In the genomic region with DNA sequence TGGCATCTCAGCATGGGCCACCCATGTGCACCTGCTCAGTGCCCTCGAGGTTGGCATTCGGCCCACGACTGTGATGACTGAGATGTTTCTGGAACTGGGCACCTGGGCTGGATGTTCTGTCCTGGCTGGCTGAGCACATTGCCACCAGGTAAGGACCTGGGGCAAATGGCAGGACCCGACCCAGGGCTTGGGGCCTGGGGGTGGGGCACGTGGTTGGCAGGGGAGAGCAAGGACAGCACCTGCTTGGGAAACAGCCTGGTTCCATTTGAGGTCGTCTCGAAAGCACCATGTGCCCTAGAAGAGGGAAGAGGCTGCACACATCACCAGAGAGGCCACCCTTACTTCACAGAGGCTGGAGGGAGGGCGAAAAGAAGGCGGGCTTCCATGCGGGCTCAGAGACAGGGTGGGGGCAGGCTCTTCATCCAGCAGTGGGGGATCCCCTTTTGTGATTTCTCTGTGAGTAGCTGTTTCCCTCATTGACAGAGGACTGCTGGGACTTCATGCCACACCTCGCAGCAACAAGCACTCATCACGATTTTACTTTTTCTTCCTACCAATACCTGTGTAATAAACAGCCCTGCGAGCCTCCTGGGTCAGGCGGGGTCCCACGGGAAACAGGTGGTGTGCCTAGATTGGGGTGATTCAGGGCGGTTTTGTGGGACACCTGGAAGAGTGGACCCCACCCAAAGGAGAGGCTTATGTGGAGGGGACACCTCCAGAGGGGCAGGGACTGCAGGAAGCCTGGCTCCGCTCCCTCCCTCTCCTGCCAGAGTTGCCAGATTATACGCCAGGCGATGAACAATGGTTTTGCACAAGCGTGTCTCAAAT, we compare ENCODE assay signal across 8 cellular contexts. TPM values are rescaled to one million over a fixed set of nuclear protein-coding genes. Genes with fewer than 3 reads are reported as not detected.
DNase-seq lines count a peak whose midpoint lies in the region; ATAC-seq and TF ChIP-seq lines count a peak whose summit lies in the region.

No MANE protein-coding gene starts in this region.

- peak in 2 of 8 donors; percentile 10 to 26 for ATAC-seq in heart right ventricle
- ATAC-seq in left ventricle myocardium superior = no peak
- no peak for ATAC-seq in HG02852 (IDR thresholded peaks at IDR 0.05; ENCODE audit: unreplicated experiment)
- no peak for ATAC-seq in HG02610 (IDR thresholded peaks at IDR 0.05; ENCODE audit: unreplicated experiment)

- peak overlapping the region in 8 of 10 donors; percentile 13 to 81 (median 60) for H3K27ac ChIP-seq in heart right ventricle
- peak overlapping the region in 3 of 4 donors; percentile 80 to 84 (median 82) for H3K27ac ChIP-seq in tibial nerve

- no peak for TF ChIP-seq EP300 in tibial nerve (IDR thresholded peaks at IDR 0.05)

- H3K27me3 Mint-ChIP-seq in activated CD4-positive, alpha-beta memory T cell treated with anti-CD3 and anti-CD28 coated beads for 36 hours = no peaks in the 10 kb centered on the region

- H3K4me3 ChIP-seq in heart right ventricle (peak overlapping the region in 1 of 10 donors; percentile 14), tibial nerve (no peak overlapping the region)

- no peaks in the 10 kb centered on the region for H3K9me3 ChIP-seq in heart right ventricle
- H3K9me3 ChIP-seq in tibial nerve = no peaks in the 10 kb centered on the region

- H3K9me3 Mint-ChIP-seq in activated CD4-positive, alpha-beta memory T cell treated with anti-CD3 and anti-CD28 coated beads for 36 hours = no peaks in the 10 kb centered on the region

- peak overlapping the region; percentile 78 for H3K4me3 Mint-ChIP-seq in activated CD4-positive, alpha-beta memory T cell treated with anti-CD3 and anti-CD28 coated beads for 36 hours

- intact Hi-C loops in heart right ventricle (cut with DNase I) (no loop called here), left ventricle myocardium superior (cut with micrococcal nuclease) (no loop called here)
- intact Hi-C loops in activated CD4-positive, alpha-beta memory T cell treated with anti-CD3 and anti-CD28 coated beads for 36 hours (cut with micrococcal nuclease) = loop anchor here (5.0 kb wide), 1 partner anchor 38 kb away; no protein-coding TSS in a partner anchor

- H3K4me1 ChIP-seq in heart right ventricle = peaks cover 0 to 48% (median 4%) of the 10 kb centered on the region in 9 donors
- H3K4me1 ChIP-seq in tibial nerve = peaks cover 0 to 33% (median 9%) of the 10 kb centered on the region in 4 donors

- TF ChIP-seq CTCF in heart right ventricle (IDR thresholded peaks at IDR 0.05) (no peak), tibial nerve (IDR thresholded peaks at IDR 0.05) (no peak)

- POLR2A ChIA-PET in activated CD4-positive, alpha-beta memory T cell treated with anti-CD3 and anti-CD28 coated beads for 36 hours (lab: Charles Lee) = interaction anchor here (0.7 to 2.4 kb wide), 3 partner anchors 12 to 17 kb away, joined by 3 to 7 read pairs (median 3); partner anchors contain the start of gene TMEM187

- no peak for TF ChIP-seq POLR2A in tibial nerve (IDR thresholded peaks at IDR 0.05)

- CTCF ChIA-PET in activated CD4-positive, alpha-beta memory T cell treated with anti-CD3 and anti-CD28 coated beads for 36 hours (lab: Charles Lee) = no interaction called here

- H3K4me1 Mint-ChIP-seq in activated CD4-positive, alpha-beta memory T cell treated with anti-CD3 and anti-CD28 coated beads for 36 hours (ENCODE audit: low read depth) = peaks cover 50% of the 10 kb centered on the region

- H3K36me3 Mint-ChIP-seq in activated CD4-positive, alpha-beta memory T cell treated with anti-CD3 and anti-CD28 coated beads for 36 hours = peaks cover 7% of the 10 kb centered on the region

- H3K27me3 ChIP-seq in heart right ventricle = peaks cover 0 to 70% (median 0%) of the 10 kb centered on the region in 7 donors
- peaks cover 0 to 3% of the 10 kb centered on the region in 2 donors for H3K27me3 ChIP-seq in tibial nerve

- no peak for DNase-seq in heart right ventricle
- no peak for DNase-seq in left ventricle myocardium superior
- DNase-seq in activated CD4-positive, alpha-beta memory T cell treated with anti-CD3 and anti-CD28 coated beads for 36 hours = peak; percentile 75
- DNase-seq in islet precursor cell = peak; percentile 44
- DNase-seq in tibial nerve (ENCODE audit: low spot score in 2 of 2) = no peak
- DNase-seq in ureter (ENCODE audit: low spot score) = no peak

- H3K36me3 ChIP-seq in heart right ventricle = no peaks in the 10 kb centered on the region
- H3K36me3 ChIP-seq in tibial nerve = no peaks in the 10 kb centered on the region

- 79 to 87% methylated on average over 20 of the region's 20 CpGs for WGBS in heart right ventricle, 2 donors
- 70 to 72% methylated on average over 19 to 20 of the region's 20 CpGs for WGBS in tibial nerve, 2 donors

- H3K27ac Mint-ChIP-seq in activated CD4-positive, alpha-beta memory T cell treated with anti-CD3 and anti-CD28 coated beads for 36 hours = peak overlapping the region; percentile 98

RNA-seq across cellular contexts. Expression of gene TMEM187, which starts 12.0 kb away (rescaled TPM):
- total RNA-seq in heart right ventricle (10 to 100 TPM in 3 of 10 donors, 1 to 10 TPM in 7; 4.8 to 13.2 (median 8.0) TPM), left ventricle myocardium superior (6.0 TPM), tibial nerve (10 to 100 TPM in 2 of 4 donors, 1 to 10 TPM in 2; 4.2 to 16.4 (median 9.6) TPM), ureter (12.8 TPM)
- 1 to 10 TPM; 3.4 to 7.2 TPM for polyA plus RNA-seq in heart right ventricle
- total RNA-seq in activated CD4-positive, alpha-beta memory T cell treated with anti-CD3 and anti-CD28 coated beads for 36 hours = 1 to 10 TPM; 8.6 to 9.1 TPM

RNA-seq across cellular contexts. Expression of gene HCFC1, which starts 12.9 kb away (rescaled TPM):
- 10 to 100 TPM; 26.5 to 41.6 (median 31.7) TPM for total RNA-seq in heart right ventricle
- polyA plus RNA-seq in heart right ventricle = 10 to 100 TPM; 12.3 to 13.9 TPM
- 27.0 TPM for total RNA-seq in left ventricle myocardium superior
- total RNA-seq in activated CD4-positive, alpha-beta memory T cell treated with anti-CD3 and anti-CD28 coated beads for 36 hours = 10 to 100 TPM; 90.4 to 93.0 TPM
- 10 to 100 TPM; 42.6 to 52.2 (median 48.9) TPM for total RNA-seq in tibial nerve
- 73.9 TPM for total RNA-seq in ureter

RNA-seq across cellular contexts. Expression of gene IRAK1, which starts 35.1 kb away (rescaled TPM):
- 10 to 100 TPM; 18.2 to 59.0 (median 27.1) TPM for total RNA-seq in heart right ventricle
- polyA plus RNA-seq in heart right ventricle = 10 to 100 TPM; 26.4 to 58.7 TPM
- 33.9 TPM for total RNA-seq in left ventricle myocardium superior
- 100 to 1,000 TPM in 1 of 2 experiments, 10 to 100 TPM in 1; 99.6 to 106 TPM for total RNA-seq in activated CD4-positive, alpha-beta memory T cell treated with anti-CD3 and anti-CD28 coated beads for 36 hours
- 100 to 1,000 TPM in 1 of 4 donors, 10 to 100 TPM in 3; 50.7 to 127 (median 64.4) TPM for total RNA-seq in tibial nerve
- total RNA-seq in ureter = 103 TPM

RNA-seq across cellular contexts. Expression of gene RENBP, which starts 40.1 kb away (rescaled TPM):
- total RNA-seq in heart right ventricle (10 to 100 TPM in 4 of 10 donors, 1 to 10 TPM in 6; 7.0 to 17.0 (median 9.6) TPM), left ventricle myocardium superior (8.9 TPM), tibial nerve (10 to 100 TPM; 12.1 to 28.8 (median 17.8) TPM), ureter (7.4 TPM)
- 10 to 100 TPM in 1 of 2 donors, 1 to 10 TPM in 1; 6.0 to 16.6 TPM for polyA plus RNA-seq in heart right ventricle
- 1 to 10 TPM; 8.2 to 8.4 TPM for total RNA-seq in activated CD4-positive, alpha-beta memory T cell treated with anti-CD3 and anti-CD28 coated beads for 36 hours

RNA-seq across cellular contexts. Expression of gene NAA10, which starts 49.7 kb away (rescaled TPM):
- 10 to 100 TPM; 46.9 to 88.9 (median 54.5) TPM for total RNA-seq in heart right ventricle
- 100 to 1,000 TPM; 151 to 228 TPM for polyA plus RNA-seq in heart right ventricle
- total RNA-seq in left ventricle myocardium superior = 72.2 TPM
- 100 to 1,000 TPM; 106 to 115 TPM for total RNA-seq in activated CD4-positive, alpha-beta memory T cell treated with anti-CD3 and anti-CD28 coated beads for 36 hours
- total RNA-seq in tibial nerve = 100 to 1,000 TPM in 1 of 4 donors, 10 to 100 TPM in 3; 48.0 to 152 (median 73.8) TPM
- total RNA-seq in ureter = 83.7 TPM

Comparison
In these comparisons a context has a peak if more than half of its experiments do, and no peak if none do; other contexts are left out.
1. DNase-seq: peak in activated CD4-positive, alpha-beta memory T cell treated with anti-CD3 and anti-CD28 coated beads for 36 hours (single experiment) and islet precursor cell (single experiment); none in heart right ventricle (0 of 2), left ventricle myocardium superior (single experiment), tibial nerve (0 of 2) and ureter (single experiment).